Comparison of ENCODE assay signal across 10 cellular contexts in genomic region chr20:44522841-44523240, GRCh38. TPM values are rescaled to one million over a fixed set of nuclear protein-coding genes. Genes with fewer than 3 reads are reported as not detected.
DNase-seq lines count a peak whose midpoint lies in the region; ATAC-seq and TF ChIP-seq lines count a peak whose summit lies in the region.
"Had no signal": no experiment of that assay in that cellular context is flagged by ENCODE, and none has a peak within 500 bp of the region (broad histone marks: within the 10 kb centered on the region; RNA-seq: fewer than 3 reads in every experiment).

No MANE protein-coding gene starts in this region.

- H3K27ac ChIP-seq in breast epithelium (peak overlapping the region in 1 of 2 donors; percentile 100), mesenchymal stem cell (ENCODE audit: low read length, poor library complexity, severe bottlenecking) (no peak overlapping the region), tibial nerve (peak overlapping the region in 3 of 4 donors; percentile 96 to 98 (median 98))

- H3K4me1 ChIP-seq in breast epithelium: peaks cover 0 to 3% of the 10 kb centered on the region in 2 donors
- H3K4me1 ChIP-seq in mesenchymal stem cell (ENCODE audit: control insufficient read depth, insufficient read depth, low read depth, low read length): peaks cover 6% of the 10 kb centered on the region
- H3K4me1 ChIP-seq in tibial nerve: peaks cover 2 to 42% (median 25%) of the 10 kb centered on the region in 4 donors

- H3K4ac ChIP-seq in mesenchymal stem cell (ENCODE audit: low read depth in 1 of 2, low read length in 2 of 2): no peak overlapping the region

- POLR2A ChIA-PET in MCF 10A (lab: Yijun Ruan, JAX) (interaction anchor here (0.7 to 4.9 kb wide), 14 partner anchors 9 to 315 kb away, joined by 3 to 62 read pairs (median 8); partner anchors contain the start of gene TTPAL), GM10248 (lab: Yijun Ruan, JAX) (no interaction called here)

- H3K4me2 ChIP-seq in mesenchymal stem cell (ENCODE audit: low read length, poor library complexity, severe bottlenecking): no peak overlapping the region

- no peak for ATAC-seq in activated naive CD4-positive, alpha-beta T cell treated with anti-CD3 and anti-CD28 coated beads, Interleukin-2, amount 50 U/mL, for 72 hours
- ATAC-seq in GM21447 (IDR thresholded peaks at IDR 0.05; ENCODE audit: unreplicated experiment) (no peak), HG03039 (IDR thresholded peaks at IDR 0.05; ENCODE audit: unreplicated experiment) (no peak)

- H4K8ac ChIP-seq in mesenchymal stem cell (ENCODE audit: low read length): no peak overlapping the region

- no peak overlapping the region for H2BK5ac ChIP-seq in mesenchymal stem cell (ENCODE audit: low read depth, low read length, poor library complexity, severe bottlenecking)

- TF ChIP-seq CTCF in MCF 10A (IDR thresholded peaks at IDR 0.05; ENCODE audit: unreplicated experiment) (no peak), breast epithelium (IDR thresholded peaks at IDR 0.05) (no peak), tibial nerve (IDR thresholded peaks at IDR 0.05) (no peak), GM10248 (IDR thresholded peaks at IDR 0.05; ENCODE audit: control extremely low read depth, extremely low read depth, low read depth, missing control alignments) (no peak)

- H3K23ac ChIP-seq in mesenchymal stem cell (ENCODE audit: low read length in 2 of 2): no peak overlapping the region

- H3K79me1 ChIP-seq in mesenchymal stem cell (replicated peaks; ENCODE audit: low read length, poor library complexity, severe bottlenecking): peaks cover 8% of the 10 kb centered on the region

- H2BK120ac ChIP-seq in mesenchymal stem cell (ENCODE audit: low read depth, low read length): no peak overlapping the region

- no peak for DNase-seq in MCF 10A (ENCODE audit: unreplicated experiment)
- DNase-seq in breast epithelium (ENCODE audit: low spot score in 2 of 2): no peak
- DNase-seq in activated naive CD4-positive, alpha-beta T cell treated with anti-CD3 and anti-CD28 coated beads, Interleukin-2, amount 50 U/mL, for 72 hours (ENCODE audit: low spot score in 2 of 2): no peak
- DNase-seq in mesenchymal stem cell: no peak
- DNase-seq in tibial nerve (ENCODE audit: low spot score in 2 of 2): no peak
- no peak for DNase-seq in GM10248 (ENCODE audit: extremely low spot score)
- DNase-seq: activated CD8-positive, alpha-beta memory T cell treated with anti-CD3 and anti-CD28 coated beads, Interleukin-2, amount 50 U/mL, for 4 hours; C1 segment of cervical spinal cord had no signal

- H3K27me3 ChIP-seq in breast epithelium (no peaks in the 10 kb centered on the region), mesenchymal stem cell (ENCODE audit: control insufficient read depth in 1 of 2, insufficient read depth in 1 of 2, low read length in 2 of 2) (no peaks in the 10 kb centered on the region), tibial nerve (no peaks in the 10 kb centered on the region)

- H3K9me3 Mint-ChIP-seq in MCF 10A (ENCODE audit: unreplicated experiment): no peaks in the 10 kb centered on the region
- H3K9me3 Mint-ChIP-seq in activated naive CD4-positive, alpha-beta T cell treated with anti-CD3 and anti-CD28 coated beads, Interleukin-2, amount 50 U/mL, for 72 hours: no peaks in the 10 kb centered on the region

- H3K9ac ChIP-seq in mesenchymal stem cell (ENCODE audit: low read length): peak overlapping the region; percentile 99

- H2AFZ ChIP-seq in mesenchymal stem cell (ENCODE audit: low read depth, low read length): no peak overlapping the region

- H3K36me3 ChIP-seq in breast epithelium (no peaks in the 10 kb centered on the region), mesenchymal stem cell (ENCODE audit: control insufficient read depth in 1 of 2, insufficient read depth in 2 of 2, low read depth in 1 of 2, low read length in 2 of 2) (peaks cover 0 to 9% of the 10 kb centered on the region in 2 experiments), tibial nerve (peaks cover 0 to 5% (median 0%) of the 10 kb centered on the region in 3 donors)

- CTCF ChIA-PET in MCF 10A (lab: Yijun Ruan, JAX) (interaction anchor here (0.7 to 1.6 kb wide), 3 partner anchors 19 to 33 kb away, joined by 3 read pairs; no protein-coding TSS in a partner anchor), GM10248 (lab: Yijun Ruan, JAX) (interaction anchor here (1.0 to 2.9 kb wide), 3 partner anchors 10 to 20 kb away, joined by 4 to 7 read pairs (median 4); no protein-coding TSS in a partner anchor)

- H3K36me3 Mint-ChIP-seq in MCF 10A (ENCODE audit: insufficient read depth, unreplicated experiment): peaks cover 11% of the 10 kb centered on the region
- H3K36me3 Mint-ChIP-seq in activated naive CD4-positive, alpha-beta T cell treated with anti-CD3 and anti-CD28 coated beads, Interleukin-2, amount 50 U/mL, for 72 hours: no peaks in the 10 kb centered on the region

- H3K27me3 Mint-ChIP-seq in MCF 10A (ENCODE audit: insufficient read depth, unreplicated experiment): no peaks in the 10 kb centered on the region

- no peak overlapping the region for H3K18ac ChIP-seq in mesenchymal stem cell (ENCODE audit: low read depth in 1 of 2, low read length in 2 of 2)

- peaks cover 32% of the 10 kb centered on the region for H3K4me1 Mint-ChIP-seq in MCF 10A (ENCODE audit: insufficient read depth, unreplicated experiment)

- peak overlapping the region; percentile 95 for H3K27ac Mint-ChIP-seq in MCF 10A (ENCODE audit: low read depth, unreplicated experiment)
- peak overlapping the region; percentile 92 to 94 for H3K27ac Mint-ChIP-seq in activated naive CD4-positive, alpha-beta T cell treated with anti-CD3 and anti-CD28 coated beads, Interleukin-2, amount 50 U/mL, for 72 hours

- intact Hi-C loops in MCF 10A (cut with micrococcal nuclease): loop anchor here (2.0 to 10.0 kb wide), 4 partner anchors 26 to 212 kb away; partner anchors contain the start of gene TTPAL
- intact Hi-C loops in breast epithelium (cut with DNase I; ENCODE audit: low total_unique reads): no loop called here

- H4K91ac ChIP-seq in mesenchymal stem cell (ENCODE audit: low read length): no peak overlapping the region

- WGBS in mesenchymal stem cell: no CpG with 5 or more reads among the region's 1 CpG
- WGBS in tibial nerve, 2 donors: 90 to 92% methylated on average over 1 of the region's 1 CpG

- H2BK12ac ChIP-seq in mesenchymal stem cell (ENCODE audit: low read length in 2 of 2): no peak overlapping the region

- TF ChIP-seq EP300 in tibial nerve (IDR thresholded peaks at IDR 0.05): no peak

- no peak overlapping the region for H2AK5ac ChIP-seq in mesenchymal stem cell (ENCODE audit: low read length, severe bottlenecking)

- H2BK15ac ChIP-seq in mesenchymal stem cell (ENCODE audit: low read depth, poor library complexity, severe bottlenecking): no peak overlapping the region

- no peak for TF ChIP-seq POLR2A in breast epithelium (IDR thresholded peaks at IDR 0.05)
- no peak for TF ChIP-seq POLR2A in tibial nerve (IDR thresholded peaks at IDR 0.05)

- no peak overlapping the region for H3K14ac ChIP-seq in mesenchymal stem cell (ENCODE audit: low read length in 2 of 2)

- H3K4me3 ChIP-seq in breast epithelium (no peak overlapping the region), mesenchymal stem cell (ENCODE audit: insufficient read depth in 1 of 2, low read depth in 1 of 2, low read length in 2 of 2) (no peak overlapping the region), tibial nerve (no peak overlapping the region)

- H3K4me3 Mint-ChIP-seq in MCF 10A (ENCODE audit: unreplicated experiment): no peak overlapping the region

- no TSS peak for BruUV-seq in MCF 10A (replicated peaks; lab: Mats Ljungman, UMichigan)

- H3K9me3 ChIP-seq in breast epithelium: no peaks in the 10 kb centered on the region
- no peaks in the 10 kb centered on the region for H3K9me3 ChIP-seq in mesenchymal stem cell (ENCODE audit: control insufficient read depth, low read length)
- H3K9me3 ChIP-seq in tibial nerve: no peaks in the 10 kb centered on the region

RNA-seq across cellular contexts. Expression of gene SERINC3, which starts 1.0 kb away (rescaled TPM):
- total RNA-seq in MCF 10A (2022): 104 and 126 TPM in 2 replicates
- total RNA-seq in breast epithelium: 100 to 1,000 TPM in 2 of 3 donors, 10 to 100 TPM in 1; 91.1 to 254 (median 100) TPM
- 10 to 100 TPM; 58.2 to 59.8 TPM for total RNA-seq in activated naive CD4-positive, alpha-beta T cell treated with anti-CD3 and anti-CD28 coated beads, Interleukin-2, amount 50 U/mL, for 72 hours
- polyA plus RNA-seq in mesenchymal stem cell (2013, experiment 1 of 2): 154 TPM
- polyA plus RNA-seq in mesenchymal stem cell (2013, experiment 2 of 2): 162 TPM
- 10 to 100 TPM; 59.7 to 97.5 (median 86.7) TPM for total RNA-seq in tibial nerve

RNA-seq across cellular contexts. Expression of gene TTPAL, which starts 47.2 kb away (rescaled TPM):
- 34.1 and 35.4 TPM in 2 replicates for total RNA-seq in MCF 10A (2022)
- total RNA-seq in breast epithelium: 10 to 100 TPM; 13.5 to 40.8 (median 14.7) TPM
- 10 to 100 TPM in 1 of 2 donors, 1 to 10 TPM in 1; 7.5 to 15.4 TPM for total RNA-seq in activated naive CD4-positive, alpha-beta T cell treated with anti-CD3 and anti-CD28 coated beads, Interleukin-2, amount 50 U/mL, for 72 hours
- 9.3 TPM for polyA plus RNA-seq in mesenchymal stem cell (2013, experiment 1 of 2)
- polyA plus RNA-seq in mesenchymal stem cell (2013, experiment 2 of 2): 10.5 TPM
- total RNA-seq in tibial nerve: 10 to 100 TPM; 13.0 to 23.7 (median 16.9) TPM

RNA-seq across cellular contexts. Expression of gene PKIG, which starts 59.5 kb away (rescaled TPM):
- total RNA-seq in MCF 10A (2022) (19.2 and 24.8 TPM in 2 replicates), breast epithelium (100 to 1,000 TPM in 1 of 3 donors, 10 to 100 TPM in 2; 59.9 to 102 (median 99.1) TPM), tibial nerve (100 to 1,000 TPM in 2 of 4 donors, 10 to 100 TPM in 2; 78.2 to 108 (median 91.5) TPM)
- 10 to 100 TPM in 1 of 2 donors, 1 to 10 TPM in 1; 2.0 to 10.5 TPM for total RNA-seq in activated naive CD4-positive, alpha-beta T cell treated with anti-CD3 and anti-CD28 coated beads, Interleukin-2, amount 50 U/mL, for 72 hours
- polyA plus RNA-seq in mesenchymal stem cell (2013, experiment 1 of 2): 95.4 TPM
- polyA plus RNA-seq in mesenchymal stem cell (2013, experiment 2 of 2): 96.7 TPM
